ENCODE assay signal across 26 cellular contexts in genomic region chr11:114745150-114745671, GRCh38.
"Had no signal": no experiment of that assay in that cellular context is flagged by ENCODE, and none has a peak within 500 bp of the region (broad histone marks: within the 10 kb centered on the region; RNA-seq: fewer than 3 reads in every experiment).

No MANE protein-coding gene starts in this region.

- H3K36me3 ChIP-seq: heart right ventricle, left ventricle myocardium inferior, spleen, suprapubic skin, thoracic aorta, tibial artery, upper lobe of right lung had no signal

- H3K4me3 ChIP-seq: heart right ventricle, hepatocyte, left ventricle myocardium inferior, lung, spleen, suprapubic skin, thoracic aorta, tibial artery, upper lobe of right lung had no signal

- H3K4me3 Mint-ChIP-seq: mesothelial cell of epicardium; naive B cell; natural killer cell; stimulated activated effector memory CD8-positive, alpha-beta T cell treated with anti-CD3 and anti-CD28 coated beads, Interleukin-12 subunit alpha, Interleukin-12 subunit beta, amount 100 ng/mL, for 72 hours; stimulated activated naive CD8-positive, alpha-beta T cell treated with anti-CD3 and anti-CD28 coated beads, Interleukin-15, Interleukin-2, amounts not matched to agents 100 ng/mL and 50 ng/mL, for 24 hours had no signal

- ATAC-seq: heart right ventricle; natural killer cell; right cardiac atrium; sciatic nerve; stimulated activated effector memory CD8-positive, alpha-beta T cell treated with anti-CD3 and anti-CD28 coated beads, Interleukin-12 subunit alpha, Interleukin-12 subunit beta, amount 100 ng/mL, for 72 hours; upper lobe of right lung had no signal

- H3K9me3 ChIP-seq: suprapubic skin, upper lobe of right lung had no signal

- H3K36me3 Mint-ChIP-seq: mesothelial cell of epicardium; natural killer cell; stimulated activated effector memory CD8-positive, alpha-beta T cell treated with anti-CD3 and anti-CD28 coated beads, Interleukin-12 subunit alpha, Interleukin-12 subunit beta, amount 100 ng/mL, for 72 hours had no signal

- H3K27me3 ChIP-seq: hepatocyte, spleen, suprapubic skin, tibial artery, upper lobe of right lung had no signal

- H3K4me1 ChIP-seq: heart right ventricle, left ventricle myocardium inferior, parathyroid adenoma, spleen, suprapubic skin, upper lobe of right lung had no signal

- H3K27ac ChIP-seq: heart right ventricle, hepatocyte, left ventricle myocardium inferior, parathyroid adenoma, spleen, suprapubic skin, thoracic aorta, upper lobe of right lung had no signal

- DNase-seq: heart right ventricle; islet precursor cell; left ventricle myocardium inferior; mesendoderm; naive B cell; natural killer cell; nucleus accumbens; retina; right cardiac atrium; small intestine; spleen; stimulated activated CD4-positive, alpha-beta T cell treated with anti-CD3 and anti-CD28 coated beads, Interleukin-4, amount 100 ng/mL, for 24 hours; stimulated activated naive CD4-positive, alpha-beta T cell; tibial artery; trophoblast cell; upper lobe of right lung had no signal

- H3K27ac Mint-ChIP-seq: mesothelial cell of epicardium; naive B cell; natural killer cell; progenitor cell of endocrine pancreas; stimulated activated effector memory CD8-positive, alpha-beta T cell treated with anti-CD3 and anti-CD28 coated beads, Interleukin-12 subunit alpha, Interleukin-12 subunit beta, amount 100 ng/mL, for 72 hours; stimulated activated naive CD8-positive, alpha-beta T cell treated with anti-CD3 and anti-CD28 coated beads, Interleukin-15, Interleukin-2, amounts not matched to agents 100 ng/mL and 50 ng/mL, for 24 hours had no signal

- H3K4me1 Mint-ChIP-seq: mesothelial cell of epicardium; naive B cell; natural killer cell; stimulated activated effector memory CD8-positive, alpha-beta T cell treated with anti-CD3 and anti-CD28 coated beads, Interleukin-12 subunit alpha, Interleukin-12 subunit beta, amount 100 ng/mL, for 72 hours had no signal
